17 cellular contexts compared by ENCODE assay signal in the genomic region with DNA sequence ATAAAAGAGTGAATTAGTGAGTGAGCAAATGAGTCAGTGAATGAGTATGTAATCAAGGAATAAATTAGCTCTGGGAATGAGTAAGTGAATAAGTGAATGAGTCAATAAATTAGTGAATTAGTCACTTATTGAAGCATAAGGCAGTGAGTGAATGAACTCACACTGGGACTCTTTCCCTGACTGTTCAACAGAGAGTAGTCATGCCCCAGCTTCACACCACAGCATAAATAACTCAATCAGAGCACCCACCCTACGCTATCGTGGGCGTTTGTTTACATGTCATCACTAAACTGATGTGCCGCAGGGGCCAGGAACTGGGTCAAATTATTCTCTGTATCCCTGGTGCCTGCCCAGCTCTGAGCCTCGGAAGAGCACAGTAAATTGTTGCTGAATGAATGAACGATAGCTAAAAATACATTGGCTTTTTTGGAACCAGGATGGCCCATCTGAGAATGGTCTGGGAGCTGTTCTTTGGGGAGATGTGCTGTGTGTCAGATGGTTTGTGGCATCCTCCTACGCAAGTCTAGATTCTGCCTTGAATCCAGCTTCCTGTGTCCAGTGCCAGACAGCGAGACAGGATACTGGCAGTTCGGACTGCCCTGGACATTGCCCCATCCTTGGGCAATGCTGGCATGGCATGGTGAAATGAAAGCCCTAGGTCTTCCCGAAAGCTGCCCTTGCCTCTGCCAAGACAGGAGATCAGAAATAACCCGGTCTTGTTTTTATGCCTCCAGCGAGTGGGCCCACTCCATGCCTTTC.
A peak's percentile ranks its signal among the peaks of the same experiment; 100 is the strongest.
DNase-seq lines count a peak whose midpoint lies in the region; ATAC-seq, FAIRE-seq and TF ChIP-seq lines count a peak whose summit lies in the region.
"Had no signal": no experiment of that assay in that cellular context is flagged by ENCODE, and none has a peak within 500 bp of the region (broad histone marks: within the 10 kb centered on the region; RNA-seq: fewer than 3 reads in every experiment).

No MANE protein-coding gene starts in this region.

- intact Hi-C loops in transverse colon (cut with DNase I; ENCODE audit: low total_unique reads), result no loop called here

- no peak overlapping the region for H3K27ac Mint-ChIP-seq in neural progenitor cell
- H3K27ac Mint-ChIP-seq: activated T-helper 1 cell treated with anti-CD3 and anti-CD28 coated beads, Interleukin-12 subunit alpha, Interleukin-12 subunit beta, Interleukin-2, Interleukin-4 antibody, amounts not matched to agents 30 ng/mL and 10 ng/mL and 1 ng/mL, durations not matched to agents 14 hours and 24 hours and 36 hours; WTC11 had no signal

- no peak overlapping the region for H3K4me3 Mint-ChIP-seq in neural progenitor cell
- H3K4me3 Mint-ChIP-seq: activated T-helper 1 cell treated with anti-CD3 and anti-CD28 coated beads, Interleukin-12 subunit alpha, Interleukin-12 subunit beta, Interleukin-2, Interleukin-4 antibody, amounts not matched to agents 30 ng/mL and 10 ng/mL and 1 ng/mL, durations not matched to agents 14 hours and 24 hours and 36 hours; WTC11 had no signal

- H3K36me3 ChIP-seq in bronchial epithelial cell (ENCODE audit: control insufficient read depth, insufficient read depth, low read length) (no peaks in the 10 kb centered on the region), mesenchymal stem cell (ENCODE audit: control insufficient read depth in 1 of 2, insufficient read depth in 2 of 2, low read depth in 1 of 2, low read length in 2 of 2) (peaks cover 0 to 69% of the 10 kb centered on the region in 2 experiments), neural progenitor cell (no peaks in the 10 kb centered on the region), transverse colon (no peaks in the 10 kb centered on the region)
- H3K36me3 ChIP-seq: left ventricle myocardium inferior had no signal

- no peak overlapping the region for H2AK5ac ChIP-seq in mesenchymal stem cell (ENCODE audit: low read length, severe bottlenecking)

- H3K79me2 ChIP-seq in neural progenitor cell (ENCODE audit: low read depth), result no peaks in the 10 kb centered on the region

- H3K79me1 ChIP-seq in mesenchymal stem cell (replicated peaks; ENCODE audit: low read length, poor library complexity, severe bottlenecking), result no peaks in the 10 kb centered on the region

- H3K14ac ChIP-seq in mesenchymal stem cell (ENCODE audit: low read length in 2 of 2), result no peak overlapping the region

- no peaks in the 10 kb centered on the region for H4K20me1 ChIP-seq in neural progenitor cell (ENCODE audit: low read depth)

- DNase-seq in AG20443 (ENCODE audit: low spot score), result peak; percentile 33
- peak; percentile 53 for DNase-seq in HFF-Myc (ENCODE audit: extremely low read depth, low read depth)
- peak; percentile 93 for DNase-seq in bronchial epithelial cell (ENCODE audit: low read depth)
- no peak for DNase-seq in mesenchymal stem cell
- no peak for DNase-seq in neural progenitor cell (ENCODE audit: low spot score)
- no peak for DNase-seq in transverse colon
- DNase-seq: Caco-2; left ventricle myocardium inferior; NCI-H524; stimulated activated CD4-positive, alpha-beta T cell treated with anti-CD3 and anti-CD28 coated beads, Interleukin-4, amount 100 ng/mL, for 1 hour had no signal

- H2BK5ac ChIP-seq in mesenchymal stem cell (ENCODE audit: low read depth, low read length, poor library complexity, severe bottlenecking), result no peak overlapping the region

- no peak overlapping the region for H4K91ac ChIP-seq in mesenchymal stem cell (ENCODE audit: low read length)

- no peaks in the 10 kb centered on the region for H3K27me3 ChIP-seq in bronchial epithelial cell (ENCODE audit: control insufficient read depth, insufficient read depth, low read length)
- H3K27me3 ChIP-seq in mesenchymal stem cell (ENCODE audit: control insufficient read depth in 1 of 2, insufficient read depth in 1 of 2, low read length in 2 of 2), result no peaks in the 10 kb centered on the region
- H3K27me3 ChIP-seq in neural progenitor cell, result no peaks in the 10 kb centered on the region
- H3K27me3 ChIP-seq in transverse colon, result no peaks in the 10 kb centered on the region

- no peak overlapping the region for H2BK120ac ChIP-seq in mesenchymal stem cell (ENCODE audit: low read depth, low read length)

- in situ Hi-C loops in transverse colon (cut with MboI; ENCODE audit: low pct_ligation_motif_present in 1 of 4, low pct_unique_long_range_greater_than_20kb in 1 of 4, low sequenced_read_pairs in 3 of 4), result no loop called here

- no peak for FAIRE-seq in bronchial epithelial cell (lab: Jason Lieb, UNC)
- FAIRE-seq: colon, GM12892 had no signal

- no peaks in the 10 kb centered on the region for H3K9me3 ChIP-seq in mesenchymal stem cell (ENCODE audit: control insufficient read depth, low read length)
- no peaks in the 10 kb centered on the region for H3K9me3 ChIP-seq in neural progenitor cell (ENCODE audit: low read depth)
- no peaks in the 10 kb centered on the region for H3K9me3 ChIP-seq in transverse colon
- H3K9me3 ChIP-seq: Caco-2, left ventricle myocardium inferior had no signal

- 67% methylated on average over 10 of the region's 12 CpGs for WGBS in mesenchymal stem cell
- WGBS in transverse colon (ENCODE audit: low coverage in 1 of 2), 2 donors, result 83% methylated on average over 12 of the region's 12 CpGs; no CpG with 5 or more reads in 1 of the 2 donors

- TF ChIP-seq POLR2A in transverse colon (IDR thresholded peaks at IDR 0.05), result no peak

- H3K27me3 Mint-ChIP-seq in neural progenitor cell (ENCODE audit: insufficient read depth, low read depth), result no peaks in the 10 kb centered on the region

- no peak overlapping the region for H2BK15ac ChIP-seq in mesenchymal stem cell (ENCODE audit: low read depth, poor library complexity, severe bottlenecking)

- no peaks in the 10 kb centered on the region for H3F3A ChIP-seq in neural progenitor cell (ENCODE audit: low read depth)

- H2BK12ac ChIP-seq in mesenchymal stem cell (ENCODE audit: low read length in 2 of 2), result no peak overlapping the region

- no peak for TF ChIP-seq EP300 in transverse colon (IDR thresholded peaks at IDR 0.05; ENCODE audit: low read depth)

- TF ChIP-seq CTCF in HFF-Myc (IDR thresholded peaks at IDR 0.05; ENCODE audit: low read depth, low read length, missing control alignments) (no peak), bronchial epithelial cell (IDR thresholded peaks at IDR 0.05; ENCODE audit: insufficient read depth, low read length, severe bottlenecking) (no peak), neural progenitor cell (IDR thresholded peaks at IDR 0.05) (no peak), transverse colon (IDR thresholded peaks at IDR 0.05) (no peak)

- H3K4me3 ChIP-seq in HFF-Myc (replicated peaks; ENCODE audit: low read depth, low read length), result no peak overlapping the region
- no peak overlapping the region for H3K4me3 ChIP-seq in bronchial epithelial cell (ENCODE audit: low read depth, low read length)
- H3K4me3 ChIP-seq in mesenchymal stem cell (ENCODE audit: insufficient read depth in 1 of 2, low read depth in 1 of 2, low read length in 2 of 2), result no peak overlapping the region
- no peak overlapping the region for H3K4me3 ChIP-seq in neural progenitor cell
- H3K4me3 ChIP-seq in transverse colon, result no peak overlapping the region
- H3K4me3 ChIP-seq: left ventricle myocardium inferior, SK-N-MC had no signal

- H2AFZ ChIP-seq in mesenchymal stem cell (ENCODE audit: low read depth, low read length) (no peak overlapping the region), neural progenitor cell (replicated peaks) (no peak overlapping the region)

- H3K9ac ChIP-seq in mesenchymal stem cell (ENCODE audit: low read length) (peak overlapping the region; percentile 37), neural progenitor cell (no peak overlapping the region)

- no peaks in the 10 kb centered on the region for H3K36me3 Mint-ChIP-seq in neural progenitor cell

- H3K9me3 Mint-ChIP-seq in neural progenitor cell, result peaks cover 4% of the 10 kb centered on the region
- H3K9me3 Mint-ChIP-seq: activated T-helper 1 cell treated with anti-CD3 and anti-CD28 coated beads, Interleukin-12 subunit alpha, Interleukin-12 subunit beta, Interleukin-2, Interleukin-4 antibody, amounts not matched to agents 30 ng/mL and 10 ng/mL and 1 ng/mL, durations not matched to agents 14 hours and 24 hours and 36 hours; WTC11 had no signal

- H3K27ac ChIP-seq in mesenchymal stem cell (ENCODE audit: low read length, poor library complexity, severe bottlenecking), result no peak overlapping the region
- H3K27ac ChIP-seq in neural progenitor cell, result no peak overlapping the region
- no peak overlapping the region for H3K27ac ChIP-seq in transverse colon
- H3K27ac ChIP-seq: left ventricle myocardium inferior, SK-N-MC had no signal

- no peak overlapping the region for H4K8ac ChIP-seq in mesenchymal stem cell (ENCODE audit: low read length)

- peaks cover 15% of the 10 kb centered on the region for H3K4me1 Mint-ChIP-seq in neural progenitor cell

- H3K4ac ChIP-seq in mesenchymal stem cell (ENCODE audit: low read depth in 1 of 2, low read length in 2 of 2), result no peak overlapping the region

- no peak overlapping the region for H3K18ac ChIP-seq in mesenchymal stem cell (ENCODE audit: low read depth in 1 of 2, low read length in 2 of 2)

- H3K23ac ChIP-seq in mesenchymal stem cell (ENCODE audit: low read length in 2 of 2), result no peak overlapping the region

- H3K4me1 ChIP-seq in mesenchymal stem cell (ENCODE audit: control insufficient read depth, insufficient read depth, low read depth, low read length) (peaks cover 13% of the 10 kb centered on the region), neural progenitor cell (no peaks in the 10 kb centered on the region), transverse colon (no peaks in the 10 kb centered on the region)
- H3K4me1 ChIP-seq: Caco-2, left ventricle myocardium inferior had no signal

- ATAC-seq in GM18868 (IDR thresholded peaks at IDR 0.05; ENCODE audit: unreplicated experiment), result no peak
- ATAC-seq in HG03159 (IDR thresholded peaks at IDR 0.05; ENCODE audit: unreplicated experiment), result no peak
- ATAC-seq: WTC11 had no signal

- H3K4me2 ChIP-seq in mesenchymal stem cell (ENCODE audit: low read length, poor library complexity, severe bottlenecking), result no peak overlapping the region
- H3K4me2 ChIP-seq in neural progenitor cell, result no peak overlapping the region

Comparison
In these comparisons a context has a peak if more than half of its experiments do, and no peak if none do; other contexts are left out.
1. DNase-seq: peak in AG20443 (single experiment), HFF-Myc (single experiment) and bronchial epithelial cell (single experiment); none in mesenchymal stem cell (single experiment), neural progenitor cell (single experiment) and transverse colon (single experiment).